In genomic region chr1:217630711-217631591, GRCh38 we compare ENCODE assay signal across 8 cellular contexts. TPM values are rescaled to one million over a fixed set of nuclear protein-coding genes. Genes with fewer than 3 reads are reported as not detected.
DNase-seq lines count a peak whose midpoint lies in the region; FAIRE-seq and TF ChIP-seq lines count a peak whose summit lies in the region.

Gene GPATCH2 (minus strand): TSS chr1:217631090. CDS start chr1:217630971, 119 bp downstream.
Gene SPATA17 (plus strand): TSS chr1:217631344. CDS start chr1:217631379, 35 bp downstream.

- in situ Hi-C loops in G401 (cut with HindIII; ENCODE audit: low sequenced_read_pairs), result no loop called here

- no peaks in the 10 kb centered on the region for H3K9me3 ChIP-seq in stomach

- TF ChIP-seq CTCF in foreskin fibroblast (IDR thresholded peaks at IDR 0.05; ENCODE audit: low read depth, low read length), result no peak
- TF ChIP-seq CTCF in neural crest cell (conservative IDR thresholded peaks at IDR 0.05), result peak; percentile 48
- TF ChIP-seq CTCF in stomach (IDR thresholded peaks at IDR 0.05), result peak in 4 of 7 experiments; percentile 27 to 48 (median 40)

- H3K27ac ChIP-seq in stomach, result peak within 1 kb of the TSS; percentile 76 to 91 (median 89)

- DNase-seq in G401 (ENCODE audit: low spot score) (peak; percentile 88), H54 (ENCODE audit: insufficient read length, low spot score) (peak; percentile 61), LoVo (ENCODE audit: low spot score) (peak; percentile 89), foreskin fibroblast (peak; percentile 81 to 93), neural crest cell (ENCODE audit: low read depth, low spot score) (peak; percentile 58), stomach (peak; percentile 78)
- DNase-seq in activated effector memory CD4-positive, alpha-beta T cell treated with anti-CD3 and anti-CD28 coated beads, Interleukin-2, amount 50 U/mL, for 16 hours, result peak; percentile 92

- peaks cover 8 to 46% (median 31%) of the 10 kb centered on the region in 4 donors for H3K4me1 ChIP-seq in stomach

- H3K4me3 ChIP-seq in foreskin fibroblast (ENCODE audit: low read depth in 1 of 2, low read length in 2 of 2) (peak within 1 kb of the TSS; percentile 79 to 81), stomach (peak within 1 kb of the TSS; percentile 71 to 92 (median 82))

- no peaks in the 10 kb centered on the region for H3K27me3 ChIP-seq in stomach

- no peaks in the 10 kb centered on the region for H3K36me3 ChIP-seq in stomach

- no peak for TF ChIP-seq EP300 in stomach (IDR thresholded peaks at IDR 0.05)

- H3K27me3 Mint-ChIP-seq in neural crest cell (ENCODE audit: low read depth), result no peaks in the 10 kb centered on the region

- FAIRE-seq in H54 (lab: Jason Lieb, UNC), result peak; percentile 95

- intact Hi-C loops in stomach (cut with DNase I; ENCODE audit: low total_unique reads), result no loop called here

- H3K9me3 Mint-ChIP-seq in neural crest cell, result no peaks in the 10 kb centered on the region

- peaks cover 22% of the 10 kb centered on the region for H3K4me1 Mint-ChIP-seq in neural crest cell

- TF ChIP-seq POLR2A in H54 (IDR thresholded peaks at IDR 0.05; ENCODE audit: low read depth, low read length) (peak; percentile 71), Raji (IDR thresholded peaks at IDR 0.05; ENCODE audit: insufficient read depth, low read depth, low read length) (peak; percentile 72), stomach (IDR thresholded peaks at IDR 0.05) (no peak)

- H3K27ac Mint-ChIP-seq in neural crest cell (ENCODE audit: unreplicated experiment), result peak within 1 kb of the TSS; percentile 100

- no peaks in the 10 kb centered on the region for H3K36me3 Mint-ChIP-seq in neural crest cell (ENCODE audit: low read depth)

- peak within 1 kb of the TSS; percentile 95 for H3K4me3 Mint-ChIP-seq in neural crest cell

- 1 to 2% (median 1%) methylated on average over 35 to 42 of the region's 42 CpGs for WGBS in stomach, 5 donors

RNA-seq across cellular contexts. Expression of gene GPATCH2, which starts in this region (rescaled TPM):
- 8.2 and 12.7 TPM in 2 replicates for total RNA-seq in G401 (2014; rRNA removed; shearing (Covaris generic))
- total RNA-seq in neural crest cell (16.6 and 18.3 TPM in 2 replicates), stomach (10 to 100 TPM in 4 of 5 donors, 1 to 10 TPM in 1; 7.0 to 42.8 (median 26.3) TPM)
- polyA plus RNA-seq in stomach, result 1 to 10 TPM; 2.4 to 5.2 (median 3.1) TPM

RNA-seq across cellular contexts. Expression of gene SPATA17, which starts in this region (rescaled TPM):
- total RNA-seq in G401 (2014; rRNA removed; shearing (Covaris generic)), result 1.2 and 2.3 TPM in 2 replicates
- total RNA-seq in neural crest cell (1.7 and 2.5 TPM in 2 replicates), stomach (1 to 10 TPM in 3 of 5 donors, not detected in 2; 1.5 to 2.3 (median 2.2) TPM)
- polyA plus RNA-seq in stomach, result under 1 TPM in 2 of 3 donors, not detected in 1; 0.12 to 0.58 TPM

Comparison
In these comparisons a context has a peak if more than half of its experiments do, and no peak if none do; other contexts are left out.
1. Peak in every context shown above with its lines: DNase-seq, H3K4me3 ChIP-seq and H3K27ac ChIP-seq.
2. POLR2A ChIP-seq: peak in H54 (single experiment) and Raji (single experiment); none in stomach (0 of 4).